In genomic region chr1:32666866-32667566, GRCh38 we compare ENCODE assay signal across 1 cellular context.
TF ChIP-seq lines count a peak whose summit lies in the region.

No MANE protein-coding gene starts in this region.

TF ChIP-seq in K562, 482 proteins besides CTCF, POLR2A, EP300 and RAD21 (continues in another document):
- TF ChIP-seq HNRNPUL1 (IDR thresholded peaks at IDR 0.05; ENCODE audit: low read length), result no peak
- no peak for TF ChIP-seq NCOA6 (IDR thresholded peaks at IDR 0.05)
- TF ChIP-seq SIN3B (IDR thresholded peaks at IDR 0.05; ENCODE audit: low read depth), result no peak
- peak; percentile 49; the same call in 1 of the 2 replicates for TF ChIP-seq TOE1 (IDR thresholded peaks at IDR 0.05; ENCODE audit: borderline replicate concordance)
- no peak for TF ChIP-seq TOE1 (CRISPR knock-in tag; IDR thresholded peaks at IDR 0.05; ENCODE audit: borderline replicate concordance, low read depth)
- TF ChIP-seq ZNF175 (CRISPR knock-in tag; IDR thresholded peaks at IDR 0.05; ENCODE audit: low read depth), result no peak
- TF ChIP-seq, protein P1, sequence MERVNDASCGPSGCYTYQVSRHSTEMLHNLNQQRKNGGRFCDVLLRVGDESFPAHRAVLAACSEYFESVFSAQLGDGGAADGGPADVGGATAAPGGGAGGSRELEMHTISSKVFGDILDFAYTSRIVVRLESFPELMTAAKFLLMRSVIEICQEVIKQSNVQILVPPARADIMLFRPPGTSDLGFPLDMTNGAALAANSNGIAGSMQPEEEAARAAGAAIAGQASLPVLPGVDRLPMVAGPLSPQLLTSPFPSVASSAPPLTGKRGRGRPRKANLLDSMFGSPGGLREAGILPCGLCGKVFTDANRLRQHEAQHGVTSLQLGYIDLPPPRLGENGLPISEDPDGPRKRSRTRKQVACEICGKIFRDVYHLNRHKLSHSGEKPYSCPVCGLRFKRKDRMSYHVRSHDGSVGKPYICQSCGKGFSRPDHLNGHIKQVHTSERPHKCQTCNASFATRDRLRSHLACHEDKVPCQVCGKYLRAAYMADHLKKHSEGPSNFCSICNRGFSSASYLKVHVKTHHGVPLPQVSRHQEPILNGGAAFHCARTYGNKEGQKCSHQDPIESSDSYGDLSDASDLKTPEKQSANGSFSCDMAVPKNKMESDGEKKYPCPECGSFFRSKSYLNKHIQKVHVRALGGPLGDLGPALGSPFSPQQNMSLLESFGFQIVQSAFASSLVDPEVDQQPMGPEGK (CRISPR knock-in tag; IDR thresholded peaks at IDR 0.05; ENCODE audit: borderline replicate concordance), result no peak
- TF ChIP-seq, protein P2, sequence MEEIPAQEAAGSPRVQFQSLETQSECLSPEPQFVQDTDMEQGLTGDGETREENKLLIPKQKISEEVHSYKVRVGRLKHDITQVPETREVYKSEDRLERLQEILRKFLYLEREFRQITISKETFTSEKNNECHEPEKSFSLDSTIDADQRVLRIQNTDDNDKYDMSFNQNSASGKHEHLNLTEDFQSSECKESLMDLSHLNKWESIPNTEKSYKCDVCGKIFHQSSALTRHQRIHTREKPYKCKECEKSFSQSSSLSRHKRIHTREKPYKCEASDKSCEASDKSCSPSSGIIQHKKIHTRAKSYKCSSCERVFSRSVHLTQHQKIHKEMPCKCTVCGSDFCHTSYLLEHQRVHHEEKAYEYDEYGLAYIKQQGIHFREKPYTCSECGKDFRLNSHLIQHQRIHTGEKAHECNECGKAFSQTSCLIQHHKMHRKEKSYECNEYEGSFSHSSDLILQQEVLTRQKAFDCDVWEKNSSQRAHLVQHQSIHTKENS (CRISPR knock-in tag; IDR thresholded peaks at IDR 0.05), result no peak
- no peak for TF ChIP-seq HMG20A (CRISPR knock-in tag; conservative IDR thresholded peaks at IDR 0.05)
- no peak for TF ChIP-seq CBX2 (IDR thresholded peaks at IDR 0.05; ENCODE audit: insufficient read depth, low read length, poor library complexity, severe bottlenecking)
- TF ChIP-seq CBFA2T2 (conservative IDR thresholded peaks at IDR 0.05), result 0 out of 2 replicates have a peak, but pooled peaks have one; percentile 13
- TF ChIP-seq CHCHD3 (CRISPR knock-in tag; IDR thresholded peaks at IDR 0.05), result no peak
- TF ChIP-seq, protein P3, sequence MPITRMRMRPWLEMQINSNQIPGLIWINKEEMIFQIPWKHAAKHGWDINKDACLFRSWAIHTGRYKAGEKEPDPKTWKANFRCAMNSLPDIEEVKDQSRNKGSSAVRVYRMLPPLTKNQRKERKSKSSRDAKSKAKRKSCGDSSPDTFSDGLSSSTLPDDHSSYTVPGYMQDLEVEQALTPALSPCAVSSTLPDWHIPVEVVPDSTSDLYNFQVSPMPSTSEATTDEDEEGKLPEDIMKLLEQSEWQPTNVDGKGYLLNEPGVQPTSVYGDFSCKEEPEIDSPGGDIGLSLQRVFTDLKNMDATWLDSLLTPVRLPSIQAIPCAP (CRISPR knock-in tag; IDR thresholded peaks at IDR 0.05; ENCODE audit: borderline replicate concordance), result no peak
- TF ChIP-seq KHSRP (IDR thresholded peaks at IDR 0.05), result no peak
- TF ChIP-seq ETS2 (tag; IDR thresholded peaks at IDR 0.05; ENCODE audit: borderline replicate concordance, poor library complexity, severe bottlenecking), result no peak
- TF ChIP-seq DPF2 (IDR thresholded peaks at IDR 0.05), result no peak
- no peak for TF ChIP-seq KDM2B (CRISPR knock-in tag; IDR thresholded peaks at IDR 0.05)
- TF ChIP-seq SRSF7 (optimal IDR thresholded peaks at IDR 0.05; ENCODE audit: low read depth, low read length), result no peak
- no peak for TF ChIP-seq HIVEP1 (CRISPR knock-in tag; IDR thresholded peaks at IDR 0.05)
- no peak for TF ChIP-seq RBM25 (IDR thresholded peaks at IDR 0.05; ENCODE audit: low read depth, low read length, severe bottlenecking)
- no peak for TF ChIP-seq IRF2 (CRISPR knock-in tag; IDR thresholded peaks at IDR 0.05)
- no peak for TF ChIP-seq RBM39 (optimal IDR thresholded peaks at IDR 0.05; ENCODE audit: low read depth, low read length)
- TF ChIP-seq TRIM24 (IDR thresholded peaks at IDR 0.05), result no peak
- no peak for TF ChIP-seq CBFB (CRISPR knock-in tag; IDR thresholded peaks at IDR 0.05)
- TF ChIP-seq ELF1 (tag; IDR thresholded peaks at IDR 0.05), result no peak
- TF ChIP-seq MXI1 (IDR thresholded peaks at IDR 0.05; ENCODE audit: low read depth, low read length), result no peak
- TF ChIP-seq, protein P4, sequence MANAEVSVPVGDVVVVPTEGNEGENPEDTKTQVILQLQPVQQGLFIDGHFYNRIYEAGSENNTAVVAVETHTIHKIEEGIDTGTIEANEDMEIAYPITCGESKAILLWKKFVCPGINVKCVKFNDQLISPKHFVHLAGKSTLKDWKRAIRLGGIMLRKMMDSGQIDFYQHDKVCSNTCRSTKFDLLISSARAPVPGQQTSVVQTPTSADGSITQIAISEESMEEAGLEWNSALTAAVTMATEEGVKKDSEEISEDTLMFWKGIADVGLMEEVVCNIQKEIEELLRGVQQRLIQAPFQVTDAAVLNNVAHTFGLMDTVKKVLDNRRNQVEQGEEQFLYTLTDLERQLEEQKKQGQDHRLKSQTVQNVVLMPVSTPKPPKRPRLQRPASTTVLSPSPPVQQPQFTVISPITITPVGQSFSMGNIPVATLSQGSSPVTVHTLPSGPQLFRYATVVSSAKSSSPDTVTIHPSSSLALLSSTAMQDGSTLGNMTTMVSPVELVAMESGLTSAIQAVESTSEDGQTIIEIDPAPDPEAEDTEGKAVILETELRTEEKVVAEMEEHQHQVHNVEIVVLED (CRISPR knock-in tag; IDR thresholded peaks at IDR 0.05), result no peak
- no peak for TF ChIP-seq HDAC1 (IDR thresholded peaks at IDR 0.05)
- no peak for TF ChIP-seq NRF1 (conservative IDR thresholded peaks at IDR 0.05 in 1 of 2, IDR thresholded peaks at IDR 0.05 in 1 of 2)
- no peak for TF ChIP-seq ZNF212 (CRISPR knock-in tag; IDR thresholded peaks at IDR 0.05)
- no peak for TF ChIP-seq ZNF253 (CRISPR knock-in tag; conservative IDR thresholded peaks at IDR 0.05)
- TF ChIP-seq, protein P5, sequence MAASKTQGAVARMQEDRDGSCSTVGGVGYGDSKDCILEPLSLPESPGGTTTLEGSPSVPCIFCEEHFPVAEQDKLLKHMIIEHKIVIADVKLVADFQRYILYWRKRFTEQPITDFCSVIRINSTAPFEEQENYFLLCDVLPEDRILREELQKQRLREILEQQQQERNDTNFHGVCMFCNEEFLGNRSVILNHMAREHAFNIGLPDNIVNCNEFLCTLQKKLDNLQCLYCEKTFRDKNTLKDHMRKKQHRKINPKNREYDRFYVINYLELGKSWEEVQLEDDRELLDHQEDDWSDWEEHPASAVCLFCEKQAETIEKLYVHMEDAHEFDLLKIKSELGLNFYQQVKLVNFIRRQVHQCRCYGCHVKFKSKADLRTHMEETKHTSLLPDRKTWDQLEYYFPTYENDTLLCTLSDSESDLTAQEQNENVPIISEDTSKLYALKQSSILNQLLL (CRISPR knock-in tag; IDR thresholded peaks at IDR 0.05; ENCODE audit: borderline replicate concordance), result no peak
- TF ChIP-seq, protein P6, sequence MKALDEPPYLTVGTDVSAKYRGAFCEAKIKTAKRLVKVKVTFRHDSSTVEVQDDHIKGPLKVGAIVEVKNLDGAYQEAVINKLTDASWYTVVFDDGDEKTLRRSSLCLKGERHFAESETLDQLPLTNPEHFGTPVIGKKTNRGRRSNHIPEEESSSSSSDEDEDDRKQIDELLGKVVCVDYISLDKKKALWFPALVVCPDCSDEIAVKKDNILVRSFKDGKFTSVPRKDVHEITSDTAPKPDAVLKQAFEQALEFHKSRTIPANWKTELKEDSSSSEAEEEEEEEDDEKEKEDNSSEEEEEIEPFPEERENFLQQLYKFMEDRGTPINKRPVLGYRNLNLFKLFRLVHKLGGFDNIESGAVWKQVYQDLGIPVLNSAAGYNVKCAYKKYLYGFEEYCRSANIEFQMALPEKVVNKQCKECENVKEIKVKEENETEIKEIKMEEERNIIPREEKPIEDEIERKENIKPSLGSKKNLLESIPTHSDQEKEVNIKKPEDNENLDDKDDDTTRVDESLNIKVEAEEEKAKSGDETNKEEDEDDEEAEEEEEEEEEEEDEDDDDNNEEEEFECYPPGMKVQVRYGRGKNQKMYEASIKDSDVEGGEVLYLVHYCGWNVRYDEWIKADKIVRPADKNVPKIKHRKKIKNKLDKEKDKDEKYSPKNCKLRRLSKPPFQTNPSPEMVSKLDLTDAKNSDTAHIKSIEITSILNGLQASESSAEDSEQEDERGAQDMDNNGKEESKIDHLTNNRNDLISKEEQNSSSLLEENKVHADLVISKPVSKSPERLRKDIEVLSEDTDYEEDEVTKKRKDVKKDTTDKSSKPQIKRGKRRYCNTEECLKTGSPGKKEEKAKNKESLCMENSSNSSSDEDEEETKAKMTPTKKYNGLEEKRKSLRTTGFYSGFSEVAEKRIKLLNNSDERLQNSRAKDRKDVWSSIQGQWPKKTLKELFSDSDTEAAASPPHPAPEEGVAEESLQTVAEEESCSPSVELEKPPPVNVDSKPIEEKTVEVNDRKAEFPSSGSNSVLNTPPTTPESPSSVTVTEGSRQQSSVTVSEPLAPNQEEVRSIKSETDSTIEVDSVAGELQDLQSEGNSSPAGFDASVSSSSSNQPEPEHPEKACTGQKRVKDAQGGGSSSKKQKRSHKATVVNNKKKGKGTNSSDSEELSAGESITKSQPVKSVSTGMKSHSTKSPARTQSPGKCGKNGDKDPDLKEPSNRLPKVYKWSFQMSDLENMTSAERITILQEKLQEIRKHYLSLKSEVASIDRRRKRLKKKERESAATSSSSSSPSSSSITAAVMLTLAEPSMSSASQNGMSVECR (CRISPR knock-in tag; IDR thresholded peaks at IDR 0.05), result no peak
- TF ChIP-seq ATF7 (IDR thresholded peaks at IDR 0.05), result no peak
- TF ChIP-seq RBBP5 (IDR thresholded peaks at IDR 0.05; ENCODE audit: borderline replicate concordance, insufficient read depth, low read length, poor library complexity, severe bottlenecking), result no peak
- TF ChIP-seq, protein P7, sequence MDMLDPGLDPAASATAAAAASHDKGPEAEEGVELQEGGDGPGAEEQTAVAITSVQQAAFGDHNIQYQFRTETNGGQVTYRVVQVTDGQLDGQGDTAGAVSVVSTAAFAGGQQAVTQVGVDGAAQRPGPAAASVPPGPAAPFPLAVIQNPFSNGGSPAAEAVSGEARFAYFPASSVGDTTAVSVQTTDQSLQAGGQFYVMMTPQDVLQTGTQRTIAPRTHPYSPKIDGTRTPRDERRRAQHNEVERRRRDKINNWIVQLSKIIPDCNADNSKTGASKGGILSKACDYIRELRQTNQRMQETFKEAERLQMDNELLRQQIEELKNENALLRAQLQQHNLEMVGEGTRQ (CRISPR knock-in tag; IDR thresholded peaks at IDR 0.05), result peak; percentile 50; the same call in 1 of the 2 replicates
- TF ChIP-seq GTF2F1 (IDR thresholded peaks at IDR 0.05; ENCODE audit: low read depth, low read length), result no peak
- TF ChIP-seq RAD51 (IDR thresholded peaks at IDR 0.05; ENCODE audit: borderline replicate concordance, low read depth), result peak; percentile 54; the same call in 1 of the 2 replicates
- no peak for TF ChIP-seq CREB3L1 (IDR thresholded peaks at IDR 0.05; ENCODE audit: borderline replicate concordance, low read depth)
- TF ChIP-seq MAFF (IDR thresholded peaks at IDR 0.05; ENCODE audit: low read length), result 0 out of 2 replicates have a peak, but pooled peaks have one; percentile 27
- no peak for TF ChIP-seq PHF21A (IDR thresholded peaks at IDR 0.05; ENCODE audit: borderline replicate concordance, low read depth)
- TF ChIP-seq NONO (IDR thresholded peaks at IDR 0.05; ENCODE audit: low read depth in 2 of 2, low read length in 1 of 2), result no peak
- TF ChIP-seq, protein P8, sequence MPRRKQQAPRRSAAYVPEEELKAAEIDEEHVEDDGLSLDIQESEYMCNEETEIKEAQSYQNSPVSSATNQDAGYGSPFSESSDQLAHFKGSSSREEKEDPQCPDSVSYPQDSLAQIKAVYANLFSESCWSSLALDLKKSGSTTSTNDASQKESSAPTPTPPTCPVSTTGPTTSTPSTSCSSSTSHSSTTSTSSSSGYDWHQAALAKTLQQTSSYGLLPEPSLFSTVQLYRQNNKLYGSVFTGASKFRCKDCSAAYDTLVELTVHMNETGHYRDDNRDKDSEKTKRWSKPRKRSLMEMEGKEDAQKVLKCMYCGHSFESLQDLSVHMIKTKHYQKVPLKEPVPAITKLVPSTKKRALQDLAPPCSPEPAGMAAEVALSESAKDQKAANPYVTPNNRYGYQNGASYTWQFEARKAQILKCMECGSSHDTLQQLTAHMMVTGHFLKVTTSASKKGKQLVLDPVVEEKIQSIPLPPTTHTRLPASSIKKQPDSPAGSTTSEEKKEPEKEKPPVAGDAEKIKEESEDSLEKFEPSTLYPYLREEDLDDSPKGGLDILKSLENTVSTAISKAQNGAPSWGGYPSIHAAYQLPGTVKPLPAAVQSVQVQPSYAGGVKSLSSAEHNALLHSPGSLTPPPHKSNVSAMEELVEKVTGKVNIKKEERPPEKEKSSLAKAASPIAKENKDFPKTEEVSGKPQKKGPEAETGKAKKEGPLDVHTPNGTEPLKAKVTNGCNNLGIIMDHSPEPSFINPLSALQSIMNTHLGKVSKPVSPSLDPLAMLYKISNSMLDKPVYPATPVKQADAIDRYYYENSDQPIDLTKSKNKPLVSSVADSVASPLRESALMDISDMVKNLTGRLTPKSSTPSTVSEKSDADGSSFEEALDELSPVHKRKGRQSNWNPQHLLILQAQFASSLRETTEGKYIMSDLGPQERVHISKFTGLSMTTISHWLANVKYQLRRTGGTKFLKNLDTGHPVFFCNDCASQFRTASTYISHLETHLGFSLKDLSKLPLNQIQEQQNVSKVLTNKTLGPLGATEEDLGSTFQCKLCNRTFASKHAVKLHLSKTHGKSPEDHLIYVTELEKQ (CRISPR knock-in tag; IDR thresholded peaks at IDR 0.05), result no peak
- no peak for TF ChIP-seq MECOM (CRISPR knock-in tag; IDR thresholded peaks at IDR 0.05)
